22 cellular contexts compared by ENCODE assay signal in the genomic region with DNA sequence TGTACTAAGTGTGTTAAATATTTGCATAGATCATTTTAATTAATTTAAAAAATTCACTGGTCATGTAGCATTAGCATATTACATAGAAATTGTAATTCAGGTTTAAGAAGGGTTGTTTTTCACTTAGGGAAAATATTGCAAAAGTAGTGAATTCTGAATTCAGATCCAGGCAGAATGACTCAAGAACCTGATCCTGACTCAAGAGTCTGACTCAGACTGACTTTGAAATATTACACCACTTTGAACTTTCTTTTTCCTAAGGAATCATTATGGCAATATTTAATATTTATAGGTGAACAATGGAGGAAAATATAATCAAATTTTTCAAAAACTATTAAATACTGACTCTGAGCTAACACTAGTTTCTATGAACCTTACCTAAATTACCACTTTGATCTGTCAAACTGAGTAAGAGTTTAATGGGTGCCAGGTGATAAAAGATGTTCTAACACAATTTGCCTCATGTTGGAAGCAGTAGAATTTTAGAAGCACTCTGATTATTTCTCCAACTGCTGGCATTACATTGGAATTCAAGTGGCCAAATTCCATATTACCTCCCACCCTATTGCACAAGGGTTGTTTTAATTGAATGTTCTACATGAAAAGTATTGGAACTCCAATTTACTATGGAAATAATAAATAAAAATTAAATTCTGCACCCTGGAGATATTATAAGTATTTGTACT.
DNase-seq lines count a peak whose midpoint lies in the region; ATAC-seq and TF ChIP-seq lines count a peak whose summit lies in the region.
"Had no signal": no experiment of that assay in that cellular context is flagged by ENCODE, and none has a peak within 500 bp of the region (broad histone marks: within the 10 kb centered on the region; RNA-seq: fewer than 3 reads in every experiment).

No MANE protein-coding gene starts in this region.

- H3K27me3 ChIP-seq in fibroblast of lung (ENCODE audit: control insufficient read depth, insufficient read depth, low read length), result no peaks in the 10 kb centered on the region
- H3K27me3 ChIP-seq in SJCRH30, result no peaks in the 10 kb centered on the region
- no peaks in the 10 kb centered on the region for H3K27me3 ChIP-seq in gastrocnemius medialis
- H3K27me3 ChIP-seq: tibial nerve had no signal

- H3K4me1 Mint-ChIP-seq in HFFc6 (ENCODE audit: low read depth), result peaks cover 56% of the 10 kb centered on the region
- H3K4me1 Mint-ChIP-seq: activated naive CD8-positive, alpha-beta T cell treated with anti-CD3 and anti-CD28 coated beads for 36 hours; naive thymus-derived CD4-positive, alpha-beta T cell had no signal

- TF ChIP-seq CTCF in HFFc6 (IDR thresholded peaks at IDR 0.05) (no peak), fibroblast of lung (conservative IDR thresholded peaks at IDR 0.05 in 1 of 2, IDR thresholded peaks at IDR 0.05 in 1 of 2; ENCODE audit: low read depth in 1 of 2, low read length in 2 of 2) (no peak), gastrocnemius medialis (IDR thresholded peaks at IDR 0.05 in 4 of 5, conservative IDR thresholded peaks at IDR 0.05 in 1 of 5) (no peak)

- no peaks in the 10 kb centered on the region for H3K9me3 ChIP-seq in fibroblast of lung (ENCODE audit: control insufficient read depth, insufficient read depth, low read depth, low read length)
- no peaks in the 10 kb centered on the region for H3K9me3 ChIP-seq in SJCRH30 (replicated peaks)
- H3K9me3 ChIP-seq in gastrocnemius medialis, result no peaks in the 10 kb centered on the region

- H3K9me3 Mint-ChIP-seq in HFFc6, result peaks cover 11% of the 10 kb centered on the region

- H3K27ac ChIP-seq in fibroblast of lung (ENCODE audit: insufficient read depth, low read length) (no peak overlapping the region), SJCRH30 (no peak overlapping the region), gastrocnemius medialis (no peak overlapping the region)
- H3K27ac ChIP-seq: PC-9, SK-N-MC, tibial nerve had no signal

- H3K27me3 Mint-ChIP-seq in HFFc6 (ENCODE audit: insufficient read depth), result no peaks in the 10 kb centered on the region
- H3K27me3 Mint-ChIP-seq: activated naive CD8-positive, alpha-beta T cell treated with anti-CD3 and anti-CD28 coated beads for 36 hours; naive thymus-derived CD4-positive, alpha-beta T cell had no signal

- no peak overlapping the region for H3K9ac ChIP-seq in fibroblast of lung (ENCODE audit: insufficient read depth, low read length)

- no peaks in the 10 kb centered on the region for H3K79me2 ChIP-seq in fibroblast of lung (ENCODE audit: control insufficient read depth, insufficient read depth, low read length)

- H3K4me1 ChIP-seq in fibroblast of lung (ENCODE audit: control insufficient read depth, extremely low read depth, insufficient read depth, low read length) (no peaks in the 10 kb centered on the region), SJCRH30 (no peaks in the 10 kb centered on the region), gastrocnemius medialis (no peaks in the 10 kb centered on the region)
- H3K4me1 ChIP-seq: tibial nerve had no signal

- H3K36me3 Mint-ChIP-seq in HFFc6 (ENCODE audit: low read depth), result peaks cover 13% of the 10 kb centered on the region; the same call in 1 of the 2 replicates
- H3K36me3 Mint-ChIP-seq: activated naive CD8-positive, alpha-beta T cell treated with anti-CD3 and anti-CD28 coated beads for 36 hours; naive thymus-derived CD4-positive, alpha-beta T cell had no signal

- H4K20me1 ChIP-seq in fibroblast of lung (ENCODE audit: control insufficient read depth, extremely low read depth, insufficient read depth, low read length), result no peaks in the 10 kb centered on the region

- no peak overlapping the region for H3K4me3 Mint-ChIP-seq in HFFc6
- H3K4me3 Mint-ChIP-seq: activated naive CD8-positive, alpha-beta T cell treated with anti-CD3 and anti-CD28 coated beads for 36 hours; activated T-helper 1 cell treated with anti-CD3 and anti-CD28 coated beads, Interleukin-12 subunit alpha, Interleukin-12 subunit beta, Interleukin-2, Interleukin-4 antibody, amounts not matched to agents 30 ng/mL and 10 ng/mL and 1 ng/mL, durations not matched to agents 14 hours and 24 hours and 36 hours; naive thymus-derived CD4-positive, alpha-beta T cell had no signal

- no peak overlapping the region for H3K27ac Mint-ChIP-seq in HFFc6
- H3K27ac Mint-ChIP-seq: activated naive CD8-positive, alpha-beta T cell treated with anti-CD3 and anti-CD28 coated beads for 36 hours; activated T-helper 1 cell treated with anti-CD3 and anti-CD28 coated beads, Interleukin-12 subunit alpha, Interleukin-12 subunit beta, Interleukin-2, Interleukin-4 antibody, amounts not matched to agents 30 ng/mL and 10 ng/mL and 1 ng/mL, durations not matched to agents 14 hours and 24 hours and 36 hours; naive thymus-derived CD4-positive, alpha-beta T cell had no signal

- intact Hi-C loops in gastrocnemius medialis (cut with DNase I; ENCODE audit: low total_unique reads), result no loop called here

- no peak overlapping the region for H2AFZ ChIP-seq in fibroblast of lung (ENCODE audit: low read length)
- H2AFZ ChIP-seq: PC-9 had no signal

- DNase-seq in HFFc6 (peak; percentile 23), amniotic epithelial cell (ENCODE audit: low read depth) (peak; percentile 21), fibroblast of lung (ENCODE audit: low read depth in 2 of 2) (peak; percentile 56 to 61), NCI-H146 treated with DMSO at 0.1 percent for 48 hours (lab: John Stamatoyannopoulos, UW; ENCODE audit: unreplicated experiment) (no peak), SJCRH30 (no peak), gastrocnemius medialis (no peak)
- DNase-seq: activated CD4-positive, CD25-positive, alpha-beta regulatory T cell; activated CD8-positive, alpha-beta memory T cell treated with anti-CD3 and anti-CD28 coated beads for 24 hours; activated naive CD8-positive, alpha-beta T cell treated with anti-CD3 and anti-CD28 coated beads for 36 hours; C1 segment of cervical spinal cord; central memory CD4-positive, alpha-beta T cell; naive thymus-derived CD4-positive, alpha-beta T cell; NCI-H187; NCI-H2227 treated with DMSO at 0.1 percent for 48 hours; NCI-H82; PC-9; stimulated activated naive CD4-positive, alpha-beta T cell treated with Interleukin-2 at 50 U/mL for 16 hours had no signal

- ATAC-seq in HG02840 (IDR thresholded peaks at IDR 0.05; ENCODE audit: low FRiP score, unreplicated experiment) (no peak), gastrocnemius medialis (no peak)
- ATAC-seq: esophagus mucosa; naive thymus-derived CD4-positive, alpha-beta T cell had no signal

- in situ Hi-C loops in gastrocnemius medialis (cut with MboI; ENCODE audit: low sequenced_read_pairs in 4 of 4), result no loop called here

- no peak overlapping the region for H3K4me2 ChIP-seq in fibroblast of lung (ENCODE audit: extremely low read depth, insufficient read depth, low read length)
- H3K4me2 ChIP-seq: PC-9 had no signal

- H3K4me3 ChIP-seq in fibroblast of lung (replicated peaks in 1 of 4; ENCODE audit: control extremely low read depth in 1 of 4, insufficient read depth in 1 of 4, low read depth in 3 of 4, low read length in 4 of 4) (no peak overlapping the region), SJCRH30 (no peak overlapping the region), gastrocnemius medialis (no peak overlapping the region)
- H3K4me3 ChIP-seq: PC-9, SK-N-MC, tibial nerve had no signal

- H3K36me3 ChIP-seq in fibroblast of lung (ENCODE audit: control insufficient read depth, insufficient read depth, low read length) (no peaks in the 10 kb centered on the region), SJCRH30 (no peaks in the 10 kb centered on the region), gastrocnemius medialis (no peaks in the 10 kb centered on the region)
- H3K36me3 ChIP-seq: tibial nerve had no signal

- no peak for TF ChIP-seq POLR2A in gastrocnemius medialis (IDR thresholded peaks at IDR 0.05)

Comparison
In these comparisons a context has a peak if more than half of its experiments do, and no peak if none do; other contexts are left out.
1. DNase-seq: peak in HFFc6 (single experiment), amniotic epithelial cell (single experiment) and fibroblast of lung (2 of 2); none in NCI-H146 treated with DMSO at 0.1 percent for 48 hours (single experiment), SJCRH30 (0 of 2) and gastrocnemius medialis (0 of 2).